Comparison of ENCODE assay signal across 30 cellular contexts in genomic region chr18:45748531-45748930, GRCh38. TPM values are rescaled to one million over a fixed set of nuclear protein-coding genes. Genes with fewer than 3 reads are reported as not detected.
"Had no signal": no experiment of that assay in that cellular context is flagged by ENCODE, and none has a peak within 500 bp of the region (broad histone marks: within the 10 kb centered on the region; RNA-seq: fewer than 3 reads in every experiment).

No MANE protein-coding gene starts in this region.

- H3K27ac ChIP-seq: ovary, parathyroid adenoma, psoas muscle, right lobe of liver, sigmoid colon, spleen, suprapubic skin, testis, tibial artery, transverse colon, upper lobe of right lung, uterus had no signal

- DNase-seq: naive thymus-derived CD8-positive, alpha-beta T cell; nephron progenitor cell; occipital lobe; ovary; posterior cingulate gyrus; psoas muscle; right cardiac atrium; right lobe of liver; sigmoid colon; spleen; stimulated activated CD4-positive, alpha-beta T cell treated with anti-CD3 and anti-CD28 coated beads, Interleukin-12 subunit alpha, Interleukin-12 subunit beta, amount 100 ng/mL, for 4 hours; stimulated activated CD4-positive, alpha-beta T cell treated with anti-CD3 and anti-CD28 coated beads, Interleukin-1b, Interleukin-23, amount 100 ng/mL, for 48 hours; stimulated activated CD4-positive, alpha-beta T cell treated with anti-CD3 and anti-CD28 coated beads, Interleukin-4, amount 100 ng/mL, for 1 hour; stimulated activated CD4-positive, alpha-beta T cell treated with anti-CD3 and anti-CD28 coated beads, Interleukin-4, amount 100 ng/mL, for 4 hours; stimulated activated CD8-positive, alpha-beta memory T cell treated with anti-CD3 and anti-CD28 coated beads, Interleukin-4, amount 100 ng/mL, for 48 hours; stimulated activated naive CD4-positive, alpha-beta T cell; stimulated activated naive CD8-positive, alpha-beta T cell treated with anti-CD3 and anti-CD28 coated beads, Interleukin-15, amount 100 ng/mL, for 72 hours; stimulated activated naive CD8-positive, alpha-beta T cell treated with anti-CD3 and anti-CD28 coated beads, Interleukin-15, Interleukin-2, amounts not matched to agents 100 U/mL and 50 U/mL, for 24 hours; substantia nigra; testis; tibial artery; transverse colon; upper lobe of right lung; uterus had no signal

- H3K4me1 ChIP-seq: parathyroid adenoma, psoas muscle, right lobe of liver, sigmoid colon, suprapubic skin, testis, transverse colon, uterus had no signal

- H2AFZ ChIP-seq: parathyroid adenoma had no signal

- H3K4me2 ChIP-seq: smooth muscle cell had no signal

- H3K36me3 ChIP-seq: ovary, right lobe of liver, sigmoid colon, spleen, suprapubic skin, tibial artery, transverse colon, upper lobe of right lung, uterus had no signal

- H3K9ac ChIP-seq: parathyroid adenoma had no signal

- H3K4me3 ChIP-seq: ovary, psoas muscle, right lobe of liver, sigmoid colon, smooth muscle cell, spleen, suprapubic skin, testis, tibial artery, transverse colon, upper lobe of right lung, uterus had no signal

- ATAC-seq: naive thymus-derived CD8-positive, alpha-beta T cell; natural killer cell treated with Interleukin-12 subunit alpha and Interleukin-12 subunit beta and Interleukin-15 and Interleukin-18, amount 100 ng/mL, for 72 hours; psoas muscle; right cardiac atrium; right lobe of liver; stimulated activated memory B cell treated with anti-CD40 and anti-IgM and Interleukin-4, amounts not matched to agents 10 μg/mL and 1 μg/mL and 100 μg/mL, for 72 hours; stimulated activated naive CD8-positive, alpha-beta T cell treated with anti-CD3 and anti-CD28 coated beads, Interleukin-15, amount 100 ng/mL, for 72 hours; stimulated activated naive CD8-positive, alpha-beta T cell treated with anti-CD3 and anti-CD28 coated beads, Interleukin-15, Interleukin-2, amounts not matched to agents 100 U/mL and 50 U/mL, for 24 hours; upper lobe of right lung had no signal

- H3K27me3 ChIP-seq: ovary, right lobe of liver, sigmoid colon, suprapubic skin, testis, tibial artery, transverse colon, upper lobe of right lung, uterus had no signal

- H3K9me3 ChIP-seq: ovary, psoas muscle, right lobe of liver, sigmoid colon, spleen, suprapubic skin, testis, tibial artery, transverse colon, upper lobe of right lung, uterus had no signal

RNA-seq across cellular contexts. Expression of gene SLC14A1, which starts 24.6 kb away (rescaled TPM):
- total RNA-seq: neural crest cell had no signal
